26 cellular contexts compared by ENCODE assay signal in genomic region chr4:32748061-32748460, GRCh38.
"Had no signal": no experiment of that assay in that cellular context is flagged by ENCODE, and none has a peak within 500 bp of the region (broad histone marks: within the 10 kb centered on the region; RNA-seq: fewer than 3 reads in every experiment).

No MANE protein-coding gene starts in this region.

- H3K27me3 ChIP-seq: colonic mucosa, esophagus squamous epithelium, gastrocnemius medialis, heart right ventricle had no signal

- H3K9me3 Mint-ChIP-seq: endodermal cell had no signal

- H3K27ac ChIP-seq: colonic mucosa, epithelial cell of prostate, esophagus squamous epithelium, gastrocnemius medialis, heart right ventricle, left ventricle myocardium inferior, lower lobe of right lung had no signal

- H3K36me3 ChIP-seq: colonic mucosa, esophagus squamous epithelium, gastrocnemius medialis, heart right ventricle, left ventricle myocardium inferior, lower lobe of right lung had no signal

- DNase-seq: colonic mucosa; cortex of kidney; effector CD8-positive, alpha-beta T cell; effector memory CD8-positive, alpha-beta T cell; erythroblast; esophagus squamous epithelium; foreskin fibroblast; foreskin melanocyte; gastrocnemius medialis; glutamatergic neuron; head of caudate nucleus; heart right ventricle; hippocampal formation; immature natural killer cell; kidney; kidney glomerular epithelial cell; left colon; left ventricle myocardium inferior; lower lobe of right lung; mesenchymal stem cell; mucosa of descending colon had no signal

- H3K4me3 Mint-ChIP-seq: dendritic cell treated with granulocyte-macrophage colony-stimulating factor and Interleukin-4, amounts not matched to agents 40 ng/mL and 50 ng/mL, for 4 days; effector memory CD8-positive, alpha-beta T cell; endodermal cell; immature natural killer cell; mesothelial cell of epicardium had no signal

- H3K4me1 ChIP-seq: colonic mucosa, esophagus squamous epithelium, gastrocnemius medialis, heart right ventricle, left ventricle myocardium inferior, lower lobe of right lung had no signal

- H3K36me3 Mint-ChIP-seq: immature natural killer cell, mesothelial cell of epicardium had no signal

- H3K27ac Mint-ChIP-seq: dendritic cell treated with granulocyte-macrophage colony-stimulating factor and Interleukin-4, amounts not matched to agents 40 ng/mL and 50 ng/mL, for 4 days; effector memory CD8-positive, alpha-beta T cell; endodermal cell; immature natural killer cell; mesothelial cell of epicardium had no signal

- H3K9me3 ChIP-seq: colonic mucosa, esophagus squamous epithelium, gastrocnemius medialis, heart right ventricle, left ventricle myocardium inferior, lower lobe of right lung, mucosa of descending colon had no signal

- ATAC-seq: effector memory CD8-positive, alpha-beta T cell; esophagus mucosa; gastrocnemius medialis; heart right ventricle; lower lobe of right lung; mucosa of descending colon had no signal

- H3K4me3 ChIP-seq: colonic mucosa, esophagus squamous epithelium, gastrocnemius medialis, heart right ventricle, left ventricle myocardium inferior, lower lobe of right lung, mucosa of descending colon had no signal

- H3K27me3 Mint-ChIP-seq: dendritic cell treated with granulocyte-macrophage colony-stimulating factor and Interleukin-4, amounts not matched to agents 40 ng/mL and 50 ng/mL, for 4 days; effector memory CD8-positive, alpha-beta T cell had no signal

- H3K4me1 Mint-ChIP-seq: endodermal cell, immature natural killer cell, mesothelial cell of epicardium had no signal
